In the genomic region with DNA sequence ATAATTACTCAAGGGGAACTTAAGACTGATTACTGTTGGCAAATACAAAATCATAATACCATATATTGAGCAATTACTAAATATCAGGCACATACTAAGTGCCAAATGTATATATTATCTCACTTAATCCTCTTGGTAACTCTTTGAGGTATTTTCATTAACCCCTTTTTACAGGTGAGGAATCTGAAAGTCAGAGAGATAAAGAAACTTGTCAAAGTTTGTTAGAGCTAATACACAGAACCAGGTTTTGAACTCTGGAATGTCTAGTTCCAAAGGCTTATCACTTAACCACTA, we compare ENCODE assay signal across 1 cellular context.
A peak's percentile ranks its signal among the peaks of the same experiment; 100 is the strongest.
TF ChIP-seq lines count a peak whose summit lies in the region.

No MANE protein-coding gene starts in this region.

TF ChIP-seq in HepG2, 621 proteins besides CTCF, POLR2A, EP300 and RAD21 (continued from another document):
- TF ChIP-seq, protein P1, sequence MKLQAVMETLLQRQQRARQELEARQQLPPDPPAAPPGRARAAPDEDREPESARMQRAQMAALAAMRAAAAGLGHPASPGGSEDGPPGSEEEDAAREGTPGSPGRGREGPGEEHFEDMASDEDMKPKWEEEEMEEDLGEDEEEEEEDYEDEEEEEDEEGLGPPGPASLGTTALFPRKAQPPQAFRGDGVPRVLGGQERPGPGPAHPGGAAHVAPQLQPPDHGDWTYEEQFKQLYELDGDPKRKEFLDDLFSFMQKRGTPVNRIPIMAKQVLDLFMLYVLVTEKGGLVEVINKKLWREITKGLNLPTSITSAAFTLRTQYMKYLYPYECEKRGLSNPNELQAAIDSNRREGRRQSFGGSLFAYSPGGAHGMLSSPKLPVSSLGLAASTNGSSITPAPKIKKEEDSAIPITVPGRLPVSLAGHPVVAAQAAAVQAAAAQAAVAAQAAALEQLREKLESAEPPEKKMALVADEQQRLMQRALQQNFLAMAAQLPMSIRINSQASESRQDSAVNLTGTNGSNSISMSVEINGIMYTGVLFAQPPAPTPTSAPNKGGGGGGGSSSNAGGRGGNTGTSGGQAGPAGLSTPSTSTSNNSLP (IDR thresholded peaks at IDR 0.05; ENCODE audit: low read depth, low read length): 0 out of 2 replicates have a peak, but pooled peaks have one; percentile 45
- TF ChIP-seq GTF2F1 (IDR thresholded peaks at IDR 0.05; ENCODE audit: low read length): no peak
